Comparison of ENCODE assay signal across 21 cellular contexts in the genomic region with DNA sequence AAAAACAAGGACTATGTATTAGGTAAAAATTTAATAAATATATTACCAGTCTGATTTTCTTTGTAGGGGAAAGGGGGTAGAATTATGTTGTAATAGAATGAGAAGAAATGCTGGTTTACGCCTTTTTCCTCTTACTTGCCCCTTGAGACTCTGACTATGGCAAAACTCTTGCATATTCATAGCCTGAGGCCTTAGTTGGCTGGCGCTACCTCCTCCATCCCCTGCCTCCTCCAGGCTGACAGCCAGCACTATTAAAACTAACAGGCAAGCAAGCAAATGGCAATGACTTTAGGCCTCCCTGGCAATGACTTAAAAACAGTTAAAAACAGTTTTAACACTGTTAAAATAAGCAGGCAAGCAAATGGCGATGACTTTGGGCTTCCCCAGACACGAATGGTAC. TPM values are rescaled to one million over a fixed set of nuclear protein-coding genes. Genes with fewer than 3 reads are reported as not detected.
"Had no signal": no experiment of that assay in that cellular context is flagged by ENCODE, and none has a peak within 500 bp of the region (broad histone marks: within the 10 kb centered on the region; RNA-seq: fewer than 3 reads in every experiment).

No MANE protein-coding gene starts in this region.

- H3K36me3 Mint-ChIP-seq: activated CD4-positive, alpha-beta memory T cell treated with anti-CD3 and anti-CD28 coated beads for 36 hours; activated naive CD8-positive, alpha-beta T cell had no signal

- H3K4me3 Mint-ChIP-seq: activated CD4-positive, alpha-beta memory T cell treated with anti-CD3 and anti-CD28 coated beads for 36 hours; activated CD4-positive, alpha-beta T cell treated with anti-CD3 and anti-CD28 coated beads, Interleukin-2, amount 10 ng/mL, durations not matched to agents 7 days and 5 days; activated naive CD4-positive, alpha-beta T cell treated with anti-CD3 and anti-CD28 coated beads for 36 hours; activated naive CD8-positive, alpha-beta T cell; activated T-cell treated with anti-CD3 and anti-CD28 coated beads, Interleukin-2, amount 50 U/mL, for 4 hours had no signal

- H3K9me3 Mint-ChIP-seq: activated CD4-positive, alpha-beta memory T cell treated with anti-CD3 and anti-CD28 coated beads for 36 hours; activated CD4-positive, alpha-beta T cell treated with anti-CD3 and anti-CD28 coated beads, Interleukin-2, amount 10 ng/mL, durations not matched to agents 7 days and 5 days; activated naive CD4-positive, alpha-beta T cell treated with anti-CD3 and anti-CD28 coated beads for 36 hours; activated T-cell treated with anti-CD3 and anti-CD28 coated beads, Interleukin-2, amount 50 U/mL, for 4 hours had no signal

- H3K4me1 Mint-ChIP-seq: activated CD4-positive, alpha-beta T cell treated with anti-CD3 and anti-CD28 coated beads, Interleukin-2, amount 10 ng/mL, durations not matched to agents 7 days and 5 days had no signal

- H3K4me1 ChIP-seq: Peyer's patch had no signal

- H3K4me3 ChIP-seq: K562, Peyer's patch had no signal

- H3K36me3 ChIP-seq: Peyer's patch had no signal

- ATAC-seq: activated T-cell treated with anti-CD3 and anti-CD28 coated beads, Interleukin-2, amount 50 U/mL, for 4 hours; K562 had no signal

- H3K9me3 ChIP-seq: Peyer's patch had no signal

- DNase-seq: activated CD4-positive, alpha-beta memory T cell treated with anti-CD3 and anti-CD28 coated beads for 36 hours; activated CD4-positive, alpha-beta T cell treated with anti-CD3 and anti-CD28 coated beads, Interleukin-2, amount 10 ng/mL, durations not matched to agents 7 days and 5 days; activated CD4-positive, CD25-positive, alpha-beta regulatory T cell; activated CD8-positive, alpha-beta memory T cell treated with anti-CD3 and anti-CD28 coated beads for 24 hours; activated effector memory CD4-positive, alpha-beta T cell treated with anti-CD3 and anti-CD28 coated beads, Interleukin-2, amount 50 U/mL, for 16 hours; activated naive CD4-positive, alpha-beta T cell treated with anti-CD3 and anti-CD28 coated beads for 36 hours; activated T-cell treated with anti-CD3 and anti-CD28 coated beads, Interleukin-2, amount 50 U/mL, for 4 hours; Karpas-422; NCI-H1092 treated with DMSO at 0.1 percent for 48 hours; NCI-H1417 treated with DMSO at 0.1 percent for 48 hours; NCI-H1694; NCI-H2029 treated with DMSO at 0.1 percent for 48 hours; NCI-H510A treated with DMSO at 0.1 percent for 48 hours; NCI-H69; Peyer's patch; SHP77 treated with DMSO at 0.1 percent for 48 hours; T-helper 1 cell had no signal

- H3K27ac ChIP-seq: Peyer's patch, VCaP had no signal

- H3K27ac Mint-ChIP-seq: activated CD4-positive, alpha-beta memory T cell treated with anti-CD3 and anti-CD28 coated beads for 36 hours; activated CD4-positive, alpha-beta T cell treated with anti-CD3 and anti-CD28 coated beads, Interleukin-2, amount 10 ng/mL, durations not matched to agents 7 days and 5 days; activated naive CD4-positive, alpha-beta T cell treated with anti-CD3 and anti-CD28 coated beads for 36 hours; activated naive CD8-positive, alpha-beta T cell had no signal

- H3K27me3 ChIP-seq: Peyer's patch had no signal

RNA-seq across cellular contexts. Expression of a gene that starts 14.4 kb away (rescaled TPM):
- total RNA-seq: activated CD4-positive, alpha-beta memory T cell treated with anti-CD3 and anti-CD28 coated beads for 36 hours; activated CD4-positive, alpha-beta T cell treated with anti-CD3 and anti-CD28 coated beads, Interleukin-2, amount 10 ng/mL, durations not matched to agents 7 days and 5 days; activated naive CD4-positive, alpha-beta T cell treated with anti-CD3 and anti-CD28 coated beads for 36 hours; activated T-cell treated with anti-CD3 and anti-CD28 coated beads, Interleukin-2, amount 50 U/mL, for 4 hours; cardiac septum; K562; Peyer's patch had no signal
- polyA plus RNA-seq: K562 had no signal
